In the genomic region with DNA sequence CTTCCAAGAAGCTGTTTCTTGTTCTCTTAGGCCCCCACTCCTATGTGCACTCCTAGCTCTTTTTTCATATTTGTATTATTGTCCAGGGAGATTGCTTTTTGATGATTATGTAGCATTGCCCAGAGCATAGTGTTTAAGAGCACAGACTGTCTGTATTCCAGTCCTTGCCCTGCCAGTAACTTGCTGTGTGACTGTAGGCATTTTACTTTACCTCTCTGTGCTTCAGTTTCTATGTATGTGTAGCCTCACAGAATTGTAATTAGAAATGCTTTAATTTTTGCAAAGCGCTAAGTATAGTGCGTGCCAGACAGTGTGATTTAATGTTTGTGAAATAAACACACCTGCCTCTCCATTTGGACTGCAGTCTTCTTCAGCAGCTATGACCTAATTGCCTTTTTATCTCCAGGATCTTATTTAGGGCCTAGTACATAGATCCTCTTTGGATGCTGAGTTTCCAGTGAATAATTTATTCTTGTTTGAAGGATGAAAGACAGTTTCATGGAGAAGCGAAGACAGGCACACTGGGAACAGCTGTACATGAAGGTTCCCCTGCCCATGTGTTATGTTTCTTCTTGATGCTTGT, we compare ENCODE assay signal across 10 cellular contexts. TPM values are rescaled to one million over a fixed set of nuclear protein-coding genes. Genes with fewer than 3 reads are reported as not detected.
DNase-seq lines count a peak whose midpoint lies in the region; ATAC-seq and TF ChIP-seq lines count a peak whose summit lies in the region.
"Had no signal": no experiment of that assay in that cellular context is flagged by ENCODE, and none has a peak within 500 bp of the region (broad histone marks: within the 10 kb centered on the region; RNA-seq: fewer than 3 reads in every experiment).

No MANE protein-coding gene starts in this region.

- TF ChIP-seq CTCF in CD14-positive monocyte (IDR thresholded peaks at IDR 0.05) (no peak), cardiac fibroblast (IDR thresholded peaks at IDR 0.05; ENCODE audit: low read depth, low read length) (no peak)

- intact Hi-C loops in CD14-positive monocyte (cut with micrococcal nuclease): loop anchor here (2.0 to 10.0 kb wide), 3 partner anchors 21 to 299 kb away; a partner anchor contains a TSS

- peak overlapping the region; percentile 94 for H3K9ac ChIP-seq in Karpas-422 (ENCODE audit: low read length)

- H3K4me3 ChIP-seq in Karpas-422 (ENCODE audit: low read length): peak overlapping the region; percentile 97; the same call in 1 of the 2 replicates
- H3K4me3 ChIP-seq in cardiac fibroblast (replicated peaks in 1 of 2; ENCODE audit: low read depth in 2 of 2, low read length in 2 of 2): peak overlapping the region; percentile 5 to 97

- DNase-seq in CD14-positive monocyte (ENCODE audit: low spot score) (no peak), Karpas-422 (no peak), cardiac fibroblast (ENCODE audit: low read depth in 2 of 2) (no peak), NCI-H2107 treated with DMSO at 0.1 percent for 48 hours (lab: John Stamatoyannopoulos, UW; ENCODE audit: unreplicated experiment) (no peak), NCI-H1092 (lab: John Stamatoyannopoulos, UW) (no peak), OCI-M2 (lab: John Stamatoyannopoulos, UW; ENCODE audit: unreplicated experiment) (no peak)
- DNase-seq in natural killer cell treated with Interleukin-12 subunit alpha and Interleukin-12 subunit beta and Interleukin-15 and Interleukin-18, amount 100 ng/mL, for 72 hours (ENCODE audit: low spot score): no peak
- DNase-seq: NCI-H2029; stimulated activated CD4-positive, alpha-beta T cell treated with anti-CD3 and anti-CD28 coated beads, Interleukin-1b, Interleukin-23, amount 100 ng/mL, for 48 hours had no signal

- peaks cover 13% of the 10 kb centered on the region; the same call in 1 of the 2 replicates for H4K20me1 ChIP-seq in Karpas-422 (ENCODE audit: insufficient read depth, low read depth, low read length)

- peaks cover 15 to 30% of the 10 kb centered on the region in 2 donors for H3K36me3 Mint-ChIP-seq in CD14-positive monocyte
- peaks cover 13% of the 10 kb centered on the region for H3K36me3 Mint-ChIP-seq in natural killer cell treated with Interleukin-12 subunit alpha and Interleukin-12 subunit beta and Interleukin-15 and Interleukin-18, amount 100 ng/mL, for 72 hours

- H3K36me3 ChIP-seq in Karpas-422 (ENCODE audit: insufficient read depth, low read length): peaks cover 9% of the 10 kb centered on the region; the same call in 1 of the 2 replicates

- H3K4me1 Mint-ChIP-seq in CD14-positive monocyte: peaks cover 50% of the 10 kb centered on the region
- H3K4me1 Mint-ChIP-seq in natural killer cell treated with Interleukin-12 subunit alpha and Interleukin-12 subunit beta and Interleukin-15 and Interleukin-18, amount 100 ng/mL, for 72 hours (ENCODE audit: low read depth in 2 of 2): peaks cover 42 to 52% of the 10 kb centered on the region in 2 donors

- peaks cover 0 to 1% (median 0%) of the 10 kb centered on the region in 3 donors for H3K27me3 Mint-ChIP-seq in CD14-positive monocyte (ENCODE audit: low read depth in 3 of 3)
- H3K27me3 Mint-ChIP-seq in natural killer cell treated with Interleukin-12 subunit alpha and Interleukin-12 subunit beta and Interleukin-15 and Interleukin-18, amount 100 ng/mL, for 72 hours: no peaks in the 10 kb centered on the region

- H3K9me3 Mint-ChIP-seq in CD14-positive monocyte: peaks cover 2 to 6% (median 4%) of the 10 kb centered on the region in 7 donors
- no peaks in the 10 kb centered on the region for H3K9me3 Mint-ChIP-seq in natural killer cell treated with Interleukin-12 subunit alpha and Interleukin-12 subunit beta and Interleukin-15 and Interleukin-18, amount 100 ng/mL, for 72 hours

- H3K4me3 Mint-ChIP-seq in CD14-positive monocyte: peak overlapping the region; percentile 20 to 52
- H3K4me3 Mint-ChIP-seq in natural killer cell treated with Interleukin-12 subunit alpha and Interleukin-12 subunit beta and Interleukin-15 and Interleukin-18, amount 100 ng/mL, for 72 hours: peak overlapping the region; percentile 96

- H3K9me2 ChIP-seq in Karpas-422 (replicated peaks; ENCODE audit: insufficient read depth, low read length): no peaks in the 10 kb centered on the region

- H3K4me1 ChIP-seq in Karpas-422 (ENCODE audit: low read length): peaks cover 21% of the 10 kb centered on the region

- H3K9me3 ChIP-seq in Karpas-422 (ENCODE audit: low read length): no peaks in the 10 kb centered on the region

- ATAC-seq in natural killer cell treated with Interleukin-12 subunit alpha and Interleukin-12 subunit beta and Interleukin-15 and Interleukin-18, amount 100 ng/mL, for 72 hours: no peak
- no peak for ATAC-seq in HG02840 (IDR thresholded peaks at IDR 0.05; ENCODE audit: low FRiP score, unreplicated experiment)

- no peak overlapping the region for H2AFZ ChIP-seq in Karpas-422 (ENCODE audit: low read length)

- H3K27ac ChIP-seq in Karpas-422 (ENCODE audit: low read length): no peak overlapping the region

- no peaks in the 10 kb centered on the region for H3K27me3 ChIP-seq in Karpas-422 (ENCODE audit: low read length)

- peak overlapping the region; percentile 79 for H3K4me2 ChIP-seq in Karpas-422 (ENCODE audit: low read depth, low read length, poor library complexity, severe bottlenecking)

- peaks cover 67% of the 10 kb centered on the region for H3K79me2 ChIP-seq in Karpas-422 (ENCODE audit: low read length)

- peak overlapping the region in 4 of 7 donors; percentile 51 to 97 (median 86) for H3K27ac Mint-ChIP-seq in CD14-positive monocyte
- H3K27ac Mint-ChIP-seq in natural killer cell treated with Interleukin-12 subunit alpha and Interleukin-12 subunit beta and Interleukin-15 and Interleukin-18, amount 100 ng/mL, for 72 hours: peak overlapping the region; percentile 91 to 93

RNA-seq across cellular contexts. Expression of a gene that starts 1.4 kb away (rescaled TPM):
- polyA plus RNA-seq in CD14-positive monocyte: 10 to 100 TPM; 42.0 to 43.8 TPM
- total RNA-seq in Karpas-422 (2014; rRNA removed; shearing (Covaris generic); ENCODE audit: low replicate concordance): 32.0 and 33.2 TPM in 2 replicates
- total RNA-seq in natural killer cell treated with Interleukin-12 subunit alpha and Interleukin-12 subunit beta and Interleukin-15 and Interleukin-18, amount 100 ng/mL, for 72 hours: 10 to 100 TPM; 77.7 to 98.7 TPM

RNA-seq across cellular contexts. Expression of a gene that starts 21.3 kb away (rescaled TPM):
- 10 to 100 TPM; 75.3 to 96.7 TPM for polyA plus RNA-seq in CD14-positive monocyte
- total RNA-seq in Karpas-422 (2014; rRNA removed; shearing (Covaris generic); ENCODE audit: low replicate concordance): 25.8 and 38.2 TPM in 2 replicates
- 100 to 1,000 TPM; 120 to 134 TPM for total RNA-seq in natural killer cell treated with Interleukin-12 subunit alpha and Interleukin-12 subunit beta and Interleukin-15 and Interleukin-18, amount 100 ng/mL, for 72 hours
